ENCODE assay signal across 8 cellular contexts in the genomic region with DNA sequence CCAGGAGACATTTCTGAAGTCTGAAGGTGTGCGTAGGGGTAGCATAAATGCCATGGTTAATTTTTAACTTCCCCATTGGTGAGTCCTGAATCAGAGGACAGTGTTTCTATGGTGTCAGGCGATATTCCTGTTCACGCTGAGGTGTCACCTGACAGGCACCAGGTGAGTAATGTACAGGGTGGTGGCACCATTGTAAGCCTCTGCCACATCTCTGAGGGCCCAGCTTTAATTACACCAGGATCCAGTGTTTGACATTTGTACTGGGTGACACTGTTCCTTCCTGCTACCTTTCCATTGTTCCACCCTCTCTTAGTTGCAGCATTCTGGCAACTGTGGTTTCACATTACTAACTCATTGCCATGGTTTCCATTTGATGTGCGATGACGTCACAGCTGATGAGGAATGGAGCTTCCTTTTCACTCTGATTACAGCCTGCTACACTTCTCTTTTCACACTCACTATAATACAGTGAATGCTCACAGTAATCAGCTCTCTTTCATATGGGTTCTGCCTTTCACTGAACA. TPM values are rescaled to one million over a fixed set of nuclear protein-coding genes. Genes with fewer than 3 reads are reported as not detected.
DNase-seq lines count a peak whose midpoint lies in the region; ATAC-seq and TF ChIP-seq lines count a peak whose summit lies in the region.

No MANE protein-coding gene starts in this region.

- H3K4me1 ChIP-seq in adrenal gland (replicated peaks in 1 of 2) = no peaks in the 10 kb centered on the region

- no peak overlapping the region for H3K27ac ChIP-seq in adrenal gland

- ATAC-seq in activated naive CD8-positive, alpha-beta T cell treated with anti-CD3 and anti-CD28 coated beads, Interleukin-2, amount 50 U/mL, for 24 hours = peak; percentile 82
- ATAC-seq in HG03139 (IDR thresholded peaks at IDR 0.05; ENCODE audit: unreplicated experiment) = no peak

- H3K9me3 ChIP-seq in adrenal gland (replicated peaks in 1 of 3) = no peaks in the 10 kb centered on the region

- H3K4me3 Mint-ChIP-seq in activated naive CD8-positive, alpha-beta T cell treated with anti-CD3 and anti-CD28 coated beads, Interleukin-2, amount 50 U/mL, for 24 hours = no peak overlapping the region
- H3K4me3 Mint-ChIP-seq in neural crest cell = no peak overlapping the region

- H3K36me3 Mint-ChIP-seq in activated naive CD8-positive, alpha-beta T cell treated with anti-CD3 and anti-CD28 coated beads, Interleukin-2, amount 50 U/mL, for 24 hours (ENCODE audit: low read depth) = no peaks in the 10 kb centered on the region
- H3K36me3 Mint-ChIP-seq in neural crest cell (ENCODE audit: low read depth) = no peaks in the 10 kb centered on the region

- peaks cover 5% of the 10 kb centered on the region for H3K27me3 Mint-ChIP-seq in activated naive CD8-positive, alpha-beta T cell treated with anti-CD3 and anti-CD28 coated beads, Interleukin-2, amount 50 U/mL, for 24 hours
- no peaks in the 10 kb centered on the region for H3K27me3 Mint-ChIP-seq in neural crest cell (ENCODE audit: low read depth)

- H3K36me3 ChIP-seq in adrenal gland (replicated peaks in 1 of 2) = no peaks in the 10 kb centered on the region

- no peak overlapping the region for H3K27ac Mint-ChIP-seq in activated naive CD8-positive, alpha-beta T cell treated with anti-CD3 and anti-CD28 coated beads, Interleukin-2, amount 50 U/mL, for 24 hours
- peak overlapping the region; percentile 12 for H3K27ac Mint-ChIP-seq in neural crest cell (ENCODE audit: unreplicated experiment)

- intact Hi-C loops in adrenal gland (cut with DNase I) = no loop called here

- TF ChIP-seq CTCF in neural crest cell (conservative IDR thresholded peaks at IDR 0.05) (no peak), adrenal gland (IDR thresholded peaks at IDR 0.05) (no peak)

- no peaks in the 10 kb centered on the region for H3K9me3 Mint-ChIP-seq in activated naive CD8-positive, alpha-beta T cell treated with anti-CD3 and anti-CD28 coated beads, Interleukin-2, amount 50 U/mL, for 24 hours
- H3K9me3 Mint-ChIP-seq in neural crest cell = no peaks in the 10 kb centered on the region

- H3K27me3 ChIP-seq in adrenal gland = no peaks in the 10 kb centered on the region

- DNase-seq in ELR (ENCODE audit: low read depth) = peak; percentile 49
- peak; percentile 61 for DNase-seq in NCI-H1105 (lab: John Stamatoyannopoulos, UW)
- peak; percentile 20 for DNase-seq in activated naive CD8-positive, alpha-beta T cell treated with anti-CD3 and anti-CD28 coated beads, Interleukin-2, amount 50 U/mL, for 24 hours
- DNase-seq in neural crest cell (ENCODE audit: low read depth, low spot score) = peak; percentile 12
- DNase-seq in adrenal gland = no peak
- no peak for DNase-seq in dedifferentiated amniotic fluid mesenchymal stem cell (ENCODE audit: extremely low spot score)
- no peak for DNase-seq in foreskin melanocyte

- H3K4me1 Mint-ChIP-seq in activated naive CD8-positive, alpha-beta T cell treated with anti-CD3 and anti-CD28 coated beads, Interleukin-2, amount 50 U/mL, for 24 hours = peaks cover 7% of the 10 kb centered on the region
- peaks cover 8% of the 10 kb centered on the region for H3K4me1 Mint-ChIP-seq in neural crest cell

- no peak overlapping the region for H3K4me3 ChIP-seq in adrenal gland

- no peak for TF ChIP-seq POLR2A in adrenal gland (IDR thresholded peaks at IDR 0.05)

- WGBS in adrenal gland, 4 donors = 70 to 81% (median 74%) methylated on average over 5 of the region's 5 CpGs

RNA-seq across cellular contexts. Expression of a gene that starts 40.6 kb away (rescaled TPM):
- total RNA-seq in neural crest cell = 14.2 and 14.6 TPM in 2 replicates
- total RNA-seq in adrenal gland = 1 to 10 TPM; 1.7 to 9.1 (median 3.9) TPM
- 1 to 10 TPM; 2.6 to 5.0 (median 2.9) TPM for polyA plus RNA-seq in adrenal gland

Comparison
In these comparisons a context has a peak if more than half of its experiments do, and no peak if none do; other contexts are left out.
1. DNase-seq: peak in ELR (single experiment), NCI-H1105 (single experiment), activated naive CD8-positive, alpha-beta T cell treated with anti-CD3 and anti-CD28 coated beads, Interleukin-2, amount 50 U/mL, for 24 hours (single experiment) and neural crest cell (single experiment); none in adrenal gland (0 of 7), dedifferentiated amniotic fluid mesenchymal stem cell (single experiment) and foreskin melanocyte (single experiment).